In the genomic region with DNA sequence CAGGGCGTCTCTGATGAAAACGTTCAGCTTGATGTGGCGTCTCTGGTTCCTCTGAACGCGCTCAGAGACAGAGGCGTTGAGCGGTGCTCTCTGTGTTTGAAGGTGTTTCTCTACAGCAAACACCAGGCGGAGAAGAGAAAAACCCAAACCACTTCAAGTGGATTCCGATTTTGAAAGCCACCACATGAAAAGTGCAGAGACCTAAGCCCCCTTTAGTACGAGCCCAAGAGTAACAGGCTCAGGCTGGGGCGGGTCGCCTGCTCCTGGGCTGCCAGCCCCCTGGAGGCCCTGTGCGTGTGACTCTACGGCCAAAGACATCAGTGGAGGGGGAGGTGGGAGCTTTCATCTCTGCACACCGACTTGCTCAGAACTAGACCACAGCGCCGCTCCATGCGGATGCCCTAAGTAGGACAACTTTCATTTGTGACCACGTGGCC, we compare ENCODE assay signal across 15 cellular contexts.
DNase-seq lines count a peak whose midpoint lies in the region; ATAC-seq, FAIRE-seq and TF ChIP-seq lines count a peak whose summit lies in the region.
"Had no signal": no experiment of that assay in that cellular context is flagged by ENCODE, and none has a peak within 500 bp of the region (broad histone marks: within the 10 kb centered on the region; RNA-seq: fewer than 3 reads in every experiment).

No MANE protein-coding gene starts in this region.

- H3K4me1 ChIP-seq in CD8-positive, alpha-beta memory T cell (ENCODE audit: insufficient read depth, low read length) = peaks cover 65% of the 10 kb centered on the region
- H3K4me1 ChIP-seq in stomach = no peaks in the 10 kb centered on the region
- no peaks in the 10 kb centered on the region for H3K4me1 ChIP-seq in suprapubic skin
- no peaks in the 10 kb centered on the region for H3K4me1 ChIP-seq in HepG2 (ENCODE audit: insufficient read depth, low read length)
- H3K4me1 ChIP-seq: sigmoid colon, upper lobe of left lung had no signal

- no peaks in the 10 kb centered on the region for H4K20me1 ChIP-seq in HepG2 (ENCODE audit: insufficient read depth, low read length)

- no peak for ATAC-seq in GM18498 (IDR thresholded peaks at IDR 0.05; ENCODE audit: unreplicated experiment)
- no peak for ATAC-seq in HepG2

- intact Hi-C loops in stomach (cut with DNase I; ENCODE audit: low total_unique reads) = no loop called here
- intact Hi-C loops in HepG2 (cut with micrococcal nuclease; ENCODE audit: unreplicated experiment) = no loop called here

- CTCF ChIA-PET in CD8-positive, alpha-beta memory T cell (lab: Charles Lee) = interaction anchor here (0.6 to 2.5 kb wide), 10 partner anchors 10 to 328 kb away, joined by 3 to 12 read pairs (median 4); a partner anchor contains a TSS
- CTCF ChIA-PET in activated naive CD4-positive, alpha-beta T cell treated with anti-CD3 and anti-CD28 coated beads, Interleukin-2, amount 10 ng/mL, durations not matched to agents 7 days and 5 days (lab: Charles Lee) = interaction anchor here (0.7 to 1.2 kb wide), 3 partner anchors 16 to 330 kb away, joined by 3 to 4 read pairs (median 3); no protein-coding TSS in a partner anchor
- CTCF ChIA-PET in HepG2 (lab: Yijun Ruan, JAX; ENCODE audit: low intra/inter-chr PET ratio, low total read pairs) = no interaction called here

- peak overlapping the region; percentile 87 to 98 (median 96) for H3K27ac Mint-ChIP-seq in CD8-positive, alpha-beta memory T cell
- H3K27ac Mint-ChIP-seq in activated naive CD4-positive, alpha-beta T cell treated with anti-CD3 and anti-CD28 coated beads, Interleukin-2, amount 10 ng/mL, durations not matched to agents 7 days and 5 days = peak overlapping the region; percentile 91
- H3K27ac Mint-ChIP-seq: mesothelial cell of epicardium had no signal

- no peak for TF ChIP-seq RAD21 in HepG2 (CRISPR knock-in tag; IDR thresholded peaks at IDR 0.05)

- H3K36me3 Mint-ChIP-seq in CD8-positive, alpha-beta memory T cell = no peaks in the 10 kb centered on the region
- peaks cover 6% of the 10 kb centered on the region for H3K36me3 Mint-ChIP-seq in activated naive CD4-positive, alpha-beta T cell treated with anti-CD3 and anti-CD28 coated beads, Interleukin-2, amount 10 ng/mL, durations not matched to agents 7 days and 5 days
- H3K36me3 Mint-ChIP-seq: mesothelial cell of epicardium had no signal

- in situ Hi-C loops in HepG2 (cut with HindIII; ENCODE audit: extremely low pct_ligation_motif_present, low pct_unique_long_range_greater_than_20kb) = no loop called here

- H3K36me3 ChIP-seq in CD8-positive, alpha-beta memory T cell (ENCODE audit: insufficient read depth, low read length) = no peaks in the 10 kb centered on the region
- H3K36me3 ChIP-seq in stomach (no peaks in the 10 kb centered on the region), suprapubic skin (no peaks in the 10 kb centered on the region), HepG2 (replicated peaks in 1 of 2; ENCODE audit: control insufficient read depth in 1 of 2, insufficient read depth in 2 of 2, low read length in 2 of 2) (no peaks in the 10 kb centered on the region)
- H3K36me3 ChIP-seq: sigmoid colon, upper lobe of left lung had no signal

- peak overlapping the region; percentile 66 for H3K4me3 ChIP-seq in CD8-positive, alpha-beta memory T cell (ENCODE audit: low read length)
- no peak overlapping the region for H3K4me3 ChIP-seq in stomach
- H3K4me3 ChIP-seq in suprapubic skin = no peak overlapping the region
- no peak overlapping the region for H3K4me3 ChIP-seq in HepG2 (replicated peaks in 1 of 3; ENCODE audit: insufficient read depth in 1 of 3, low read depth in 2 of 3, low read length in 3 of 3)
- H3K4me3 ChIP-seq: sigmoid colon, SK-N-MC, upper lobe of left lung had no signal

- peak overlapping the region; percentile 44 for H3K27ac ChIP-seq in CD8-positive, alpha-beta memory T cell (ENCODE audit: low read depth, low read length)
- H3K27ac ChIP-seq in stomach (no peak overlapping the region), suprapubic skin (no peak overlapping the region), HepG2 (ENCODE audit: extremely low read length, insufficient read depth, low read length) (no peak overlapping the region)
- H3K27ac ChIP-seq: sigmoid colon, SK-N-MC, upper lobe of left lung had no signal

- TF ChIP-seq POLR2A in stomach (IDR thresholded peaks at IDR 0.05) = no peak
- no peak for TF ChIP-seq POLR2A in suprapubic skin (IDR thresholded peaks at IDR 0.05)
- no peak for TF ChIP-seq POLR2A in HepG2 (IDR thresholded peaks at IDR 0.05; ENCODE audit: insufficient read depth in 1 of 2, low read depth in 2 of 2, low read length in 2 of 2)

- H3K9me3 Mint-ChIP-seq in CD8-positive, alpha-beta memory T cell = no peaks in the 10 kb centered on the region
- H3K9me3 Mint-ChIP-seq in activated naive CD4-positive, alpha-beta T cell treated with anti-CD3 and anti-CD28 coated beads, Interleukin-2, amount 10 ng/mL, durations not matched to agents 7 days and 5 days = no peaks in the 10 kb centered on the region
- H3K9me3 Mint-ChIP-seq: mesothelial cell of epicardium had no signal

- H3K9me3 ChIP-seq in CD8-positive, alpha-beta memory T cell (ENCODE audit: low read length) = no peaks in the 10 kb centered on the region
- no peaks in the 10 kb centered on the region for H3K9me3 ChIP-seq in stomach
- H3K9me3 ChIP-seq in suprapubic skin = no peaks in the 10 kb centered on the region
- no peaks in the 10 kb centered on the region for H3K9me3 ChIP-seq in HepG2 (ENCODE audit: low read length)
- H3K9me3 ChIP-seq: sigmoid colon, upper lobe of left lung had no signal

- no peak for FAIRE-seq in HepG2 (lab: Jason Lieb, UNC)
- FAIRE-seq: astrocyte, endothelial cell of umbilical vein had no signal

- BruUV-seq in HepG2 (replicated peaks; lab: Mats Ljungman, UMichigan) = no TSS peak

- TF ChIP-seq CTCF in stomach (IDR thresholded peaks at IDR 0.05) = no peak
- no peak for TF ChIP-seq CTCF in suprapubic skin (IDR thresholded peaks at IDR 0.05)
- no peak for TF ChIP-seq CTCF in HepG2 (CRISPR knock-in tag; IDR thresholded peaks at IDR 0.05)

- POLR2A ChIA-PET in CD8-positive, alpha-beta memory T cell (lab: Charles Lee) = interaction anchor here (0.5 to 1.3 kb wide), 6 partner anchors 12 to 387 kb away, joined by 3 to 9 read pairs (median 4); a partner anchor contains a TSS
- POLR2A ChIA-PET in HepG2 (lab: Yijun Ruan, JAX) = no interaction called here

- H3K9ac ChIP-seq in HepG2 (ENCODE audit: insufficient read depth, low read depth, low read length) = no peak overlapping the region

- H3K4me3 Mint-ChIP-seq in CD8-positive, alpha-beta memory T cell = peak overlapping the region; percentile 81 to 90 (median 84)
- peak overlapping the region; percentile 60 for H3K4me3 Mint-ChIP-seq in activated naive CD4-positive, alpha-beta T cell treated with anti-CD3 and anti-CD28 coated beads, Interleukin-2, amount 10 ng/mL, durations not matched to agents 7 days and 5 days
- H3K4me3 Mint-ChIP-seq: mesothelial cell of epicardium had no signal

- no peak overlapping the region for H2AFZ ChIP-seq in HepG2 (ENCODE audit: low read length)

- WGBS in stomach, 5 donors = 85 to 90% (median 87%) methylated on average over 19 of the region's 19 CpGs
- 92% methylated on average over 19 of the region's 19 CpGs for WGBS in suprapubic skin
- 78% methylated on average over 15 of the region's 19 CpGs for WGBS in HepG2 (ENCODE audit: low lambda C conversion rate)

- TF ChIP-seq EP300 in stomach (IDR thresholded peaks at IDR 0.05) (no peak), suprapubic skin (IDR thresholded peaks at IDR 0.05) (no peak), HepG2 (IDR thresholded peaks at IDR 0.05; ENCODE audit: low read depth in 2 of 2, low read length in 2 of 2) (no peak), HepG2 (CRISPR knock-in tag; IDR thresholded peaks at IDR 0.05; ENCODE audit: borderline replicate concordance) (no peak)

- H3K4me2 ChIP-seq in HepG2 (ENCODE audit: low read depth, low read length) = no peak overlapping the region

- DNase-seq in CD8-positive, alpha-beta memory T cell = peak; percentile 39 to 78 (median 65)
- peak; percentile 39 for DNase-seq in activated CD4-positive, alpha-beta T cell treated with anti-CD3 and anti-CD28 coated beads, Interleukin-2, amount 50 U/mL, for 1 hour
- DNase-seq in activated naive CD4-positive, alpha-beta T cell treated with anti-CD3 and anti-CD28 coated beads, Interleukin-2, amount 10 ng/mL, durations not matched to agents 7 days and 5 days = peak; percentile 85
- peak; percentile 70 to 74 for DNase-seq in stimulated activated CD4-positive, alpha-beta T cell treated with anti-CD3 and anti-CD28 coated beads, Interleukin-2, amount 100 ng/mL, for 24 hours
- DNase-seq in stomach = no peak
- no peak for DNase-seq in suprapubic skin (ENCODE audit: low spot score in 2 of 2)
- no peak for DNase-seq in HepG2 (ENCODE audit: low spot score)
- DNase-seq: NCI-H69, sigmoid colon had no signal

- no peaks in the 10 kb centered on the region for H3K27me3 ChIP-seq in CD8-positive, alpha-beta memory T cell (ENCODE audit: insufficient read depth, low read length, poor library complexity, severe bottlenecking)
- H3K27me3 ChIP-seq in stomach (no peaks in the 10 kb centered on the region), suprapubic skin (no peaks in the 10 kb centered on the region), HepG2 (ENCODE audit: control insufficient read depth in 1 of 2, insufficient read depth in 2 of 2, low read length in 2 of 2) (no peaks in the 10 kb centered on the region)
- H3K27me3 ChIP-seq: sigmoid colon, upper lobe of left lung had no signal

- H3K4me1 Mint-ChIP-seq in CD8-positive, alpha-beta memory T cell = peaks cover 66 to 84% (median 75%) of the 10 kb centered on the region in 3 donors
- H3K4me1 Mint-ChIP-seq in activated naive CD4-positive, alpha-beta T cell treated with anti-CD3 and anti-CD28 coated beads, Interleukin-2, amount 10 ng/mL, durations not matched to agents 7 days and 5 days = peaks cover 87% of the 10 kb centered on the region
- H3K4me1 Mint-ChIP-seq: mesothelial cell of epicardium had no signal

- H3K27me3 Mint-ChIP-seq in CD8-positive, alpha-beta memory T cell = no peaks in the 10 kb centered on the region
- peaks cover 71% of the 10 kb centered on the region for H3K27me3 Mint-ChIP-seq in activated naive CD4-positive, alpha-beta T cell treated with anti-CD3 and anti-CD28 coated beads, Interleukin-2, amount 10 ng/mL, durations not matched to agents 7 days and 5 days

- no peaks in the 10 kb centered on the region for H3K79me2 ChIP-seq in HepG2 (ENCODE audit: insufficient read depth, low read length)

TF ChIP-seq in HepG2, 621 proteins besides CTCF, POLR2A, EP300 and RAD21:
- TF ChIP-seq SNAI1 (CRISPR knock-in tag; IDR thresholded peaks at IDR 0.05; ENCODE audit: borderline replicate concordance) (no peak), CENPT (CRISPR knock-in tag; IDR thresholded peaks at IDR 0.05; ENCODE audit: low read depth) (no peak)
- TF ChIP-seq, protein P1, sequence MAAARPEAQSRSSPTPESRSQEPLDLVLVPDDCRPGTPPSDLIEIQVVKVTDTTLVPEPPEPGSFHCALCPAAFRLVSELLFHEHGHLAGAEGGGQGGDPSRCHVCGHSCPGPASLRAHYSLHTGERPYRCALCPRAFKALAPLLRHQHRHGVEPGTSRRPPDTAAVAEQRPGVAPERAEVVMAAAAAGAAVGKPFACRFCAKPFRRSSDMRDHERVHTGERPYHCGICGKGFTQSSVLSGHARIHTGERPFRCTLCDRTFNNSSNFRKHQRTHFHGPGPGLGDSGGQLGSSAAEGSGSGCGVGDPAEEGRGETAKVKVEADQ (CRISPR knock-in tag; IDR thresholded peaks at IDR 0.05; ENCODE audit: borderline replicate concordance) = no peak

Comparison
In these comparisons a context has a peak if more than half of its experiments do, and no peak if none do; other contexts are left out.
1. DNase-seq: peak in CD8-positive, alpha-beta memory T cell (5 of 5), activated CD4-positive, alpha-beta T cell treated with anti-CD3 and anti-CD28 coated beads, Interleukin-2, amount 50 U/mL, for 1 hour (single experiment), activated naive CD4-positive, alpha-beta T cell treated with anti-CD3 and anti-CD28 coated beads, Interleukin-2, amount 10 ng/mL, durations not matched to agents 7 days and 5 days (single experiment) and stimulated activated CD4-positive, alpha-beta T cell treated with anti-CD3 and anti-CD28 coated beads, Interleukin-2, amount 100 ng/mL, for 24 hours (2 of 2); none in stomach (single experiment), suprapubic skin (0 of 2) and HepG2 (single experiment).